Comparison of ENCODE assay signal across 9 cellular contexts in the genomic region with DNA sequence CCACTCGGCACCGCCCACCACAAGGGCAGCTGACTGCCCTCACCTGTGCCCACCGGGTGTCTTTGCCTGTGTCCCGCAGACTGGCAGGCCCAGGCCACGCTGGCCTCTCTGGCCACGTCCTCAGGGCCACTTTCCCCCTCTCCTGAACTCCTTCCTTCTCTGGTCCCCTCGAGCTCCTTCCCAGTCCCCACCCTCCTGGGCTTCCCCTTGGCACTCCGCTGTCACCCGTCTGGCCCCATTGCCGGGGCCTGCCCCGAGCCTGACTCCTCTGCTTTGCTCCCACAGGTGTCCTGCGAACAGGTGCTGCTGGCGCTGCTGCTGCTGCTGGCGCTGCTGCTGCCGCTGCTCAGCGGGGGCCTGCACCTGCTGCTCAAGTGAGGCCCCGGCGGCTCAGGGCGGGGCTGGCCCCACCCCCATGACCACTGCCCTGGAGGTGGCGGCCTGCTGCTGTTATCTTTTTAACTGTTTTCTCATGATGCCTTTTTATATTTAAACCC. TPM values are rescaled to one million over a fixed set of nuclear protein-coding genes. Genes with fewer than 3 reads are reported as not detected.
A peak's percentile ranks its signal among the peaks of the same experiment; 100 is the strongest.
DNase-seq lines count a peak whose midpoint lies in the region; ATAC-seq, FAIRE-seq and TF ChIP-seq lines count a peak whose summit lies in the region.
"Had no signal": no experiment of that assay in that cellular context is flagged by ENCODE, and none has a peak within 500 bp of the region (broad histone marks: within the 10 kb centered on the region; RNA-seq: fewer than 3 reads in every experiment).

No MANE protein-coding gene starts in this region.

- peaks cover 0 to 12% of the 10 kb centered on the region in 2 donors for H3K4me1 Mint-ChIP-seq in natural killer cell

- ATAC-seq in left lung: peak; percentile 68
- ATAC-seq in natural killer cell: no peak
- no peak for ATAC-seq in GM18868 (IDR thresholded peaks at IDR 0.05; ENCODE audit: unreplicated experiment)

- no peaks in the 10 kb centered on the region for H3K27me3 ChIP-seq in left lung
- H3K27me3 ChIP-seq: neutrophil had no signal

- no peak overlapping the region for H3K27ac Mint-ChIP-seq in natural killer cell
- H3K27ac Mint-ChIP-seq: activated CD4-positive, alpha-beta memory T cell treated with anti-CD3 and anti-CD28 coated beads, Interleukin-2, amount 10 ng/mL, durations not matched to agents 7 days and 5 days had no signal

- no peaks in the 10 kb centered on the region for H3K27me3 Mint-ChIP-seq in natural killer cell (ENCODE audit: low read depth in 2 of 2)
- H3K27me3 Mint-ChIP-seq: activated CD4-positive, alpha-beta memory T cell treated with anti-CD3 and anti-CD28 coated beads, Interleukin-2, amount 10 ng/mL, durations not matched to agents 7 days and 5 days had no signal

- FAIRE-seq in GM12891 (lab: Jason Lieb, UNC): peak; percentile 81
- FAIRE-seq: G401.6 had no signal

- H3K27ac ChIP-seq in left lung: no peak overlapping the region
- H3K27ac ChIP-seq: neutrophil had no signal

- no peak for TF ChIP-seq POLR2A in GM12891 (IDR thresholded peaks at IDR 0.05; ENCODE audit: low read depth, low read length)

- peaks cover 0 to 32% of the 10 kb centered on the region in 2 donors for H3K36me3 ChIP-seq in left lung

- no peaks in the 10 kb centered on the region for H3K9me3 Mint-ChIP-seq in natural killer cell
- H3K9me3 Mint-ChIP-seq: activated CD4-positive, alpha-beta memory T cell treated with anti-CD3 and anti-CD28 coated beads, Interleukin-2, amount 10 ng/mL, durations not matched to agents 7 days and 5 days had no signal

- H3K4me3 Mint-ChIP-seq in natural killer cell: no peak overlapping the region
- H3K4me3 Mint-ChIP-seq: activated CD4-positive, alpha-beta memory T cell treated with anti-CD3 and anti-CD28 coated beads, Interleukin-2, amount 10 ng/mL, durations not matched to agents 7 days and 5 days had no signal

- DNase-seq in GM12891 (ENCODE audit: insufficient read length, low spot score) (no peak), NCI-H2171 treated with DMSO at 0.1 percent for 48 hours (lab: John Stamatoyannopoulos, UW) (peak; percentile 90), left lung (peak in 1 of 2 donors; percentile 82), natural killer cell (no peak)
- DNase-seq in stimulated activated naive CD4-positive, alpha-beta T cell (lab: John Stamatoyannopoulos, UW): no peak
- DNase-seq: activated CD4-positive, alpha-beta memory T cell treated with anti-CD3 and anti-CD28 coated beads, Interleukin-2, amount 10 ng/mL, durations not matched to agents 7 days and 5 days had no signal

- H3K4me3 ChIP-seq in left lung: no peak overlapping the region

- no peaks in the 10 kb centered on the region for H3K36me3 Mint-ChIP-seq in natural killer cell

- H3K4me1 ChIP-seq in left lung: peaks cover 0 to 39% of the 10 kb centered on the region in 2 donors

- intact Hi-C loops in left lung (cut with DNase I): no loop called here
- intact Hi-C loops in natural killer cell (cut with micrococcal nuclease): no loop called here

- no peaks in the 10 kb centered on the region for H3K9me3 ChIP-seq in left lung
- H3K9me3 ChIP-seq: neutrophil had no signal

- TF ChIP-seq CTCF in left lung (IDR thresholded peaks at IDR 0.05) (no peak), natural killer cell (IDR thresholded peaks at IDR 0.05) (no peak)

TF ChIP-seq in GM12891, 5 proteins besides CTCF, POLR2A, EP300 and RAD21:
- TF ChIP-seq SPI1 (IDR thresholded peaks at IDR 0.05; ENCODE audit: low read depth, low read length): no peak
- no peak for TF ChIP-seq POU2F2 (IDR thresholded peaks at IDR 0.05; ENCODE audit: low read depth, low read length)
- no peak for TF ChIP-seq PAX5 (IDR thresholded peaks at IDR 0.05; ENCODE audit: insufficient read depth, low read length, severe bottlenecking)
- no peak for TF ChIP-seq TAF1 (IDR thresholded peaks at IDR 0.05; ENCODE audit: low read depth, low read length)
- no peak for TF ChIP-seq POLR2AphosphoS5 (IDR thresholded peaks at IDR 0.05; ENCODE audit: low read depth, low read length)

RNA-seq across cellular contexts. Expression of a gene that starts 14.2 kb away (rescaled TPM):
- polyA plus RNA-seq in GM12891 (2012; ENCODE audit: low read depth, missing spikeins): 12.8 TPM
- total RNA-seq in left lung: 10 to 100 TPM; 15.0 to 16.6 TPM
- 10 to 100 TPM in 1 of 3 donors, 1 to 10 TPM in 2; 6.5 to 12.4 (median 9.3) TPM for total RNA-seq in natural killer cell

RNA-seq across cellular contexts. Expression of a gene that starts 18.4 kb away (rescaled TPM):
- polyA plus RNA-seq in GM12891 (2012; ENCODE audit: low read depth, missing spikeins): 8.7 TPM
- total RNA-seq in left lung: 1 to 10 TPM; 2.0 to 3.1 TPM
- total RNA-seq in natural killer cell: 1 to 10 TPM in 1 of 3 donors, under 1 TPM in 1, not detected in 1; 0.28 to 1.2 TPM

RNA-seq across cellular contexts. Expression of a gene that starts 22.4 kb away (rescaled TPM):
- polyA plus RNA-seq in GM12891 (2012; ENCODE audit: low read depth, missing spikeins): 5.6 TPM
- 100 to 1,000 TPM; 195 to 276 TPM for total RNA-seq in left lung
- 10 to 100 TPM; 52.1 to 81.7 (median 59.3) TPM for total RNA-seq in natural killer cell

RNA-seq across cellular contexts. Expression of a gene that starts 39.8 kb away (rescaled TPM):
- 5.2 TPM for polyA plus RNA-seq in GM12891 (2012; ENCODE audit: low read depth, missing spikeins)
- total RNA-seq in left lung: 1 to 10 TPM; 5.3 to 6.0 TPM
- total RNA-seq in natural killer cell: 1 to 10 TPM; 4.4 to 6.5 (median 6.0) TPM

RNA-seq across cellular contexts. Expression of a gene that starts 58.0 kb away (rescaled TPM):
- polyA plus RNA-seq in GM12891 (2012; ENCODE audit: low read depth, missing spikeins): 30.0 TPM
- 10 to 100 TPM; 26.4 to 42.1 TPM for total RNA-seq in left lung
- total RNA-seq in natural killer cell: 10 to 100 TPM in 2 of 3 donors, 1 to 10 TPM in 1; 9.3 to 15.5 (median 13.7) TPM
